2 cellular contexts compared by ENCODE assay signal in genomic region chr3:129245141-129245540, GRCh38.
TF ChIP-seq lines count a peak whose summit lies in the region.

No MANE protein-coding gene starts in this region.

TF ChIP-seq in A549, 52 proteins besides CTCF, POLR2A, EP300 and RAD21 (continued from another document):
- no peak for TF ChIP-seq MAX (IDR thresholded peaks at IDR 0.05)
- no peak for TF ChIP-seq RARB (CRISPR knock-in tag; IDR thresholded peaks at IDR 0.05)
- TF ChIP-seq FOSL2 (IDR thresholded peaks at IDR 0.05): no peak
- no peak for TF ChIP-seq FOSL2 (CRISPR knock-in tag; IDR thresholded peaks at IDR 0.05)
- TF ChIP-seq NPAS2 (CRISPR knock-in tag; IDR thresholded peaks at IDR 0.05; ENCODE audit: borderline replicate concordance): no peak
- no peak for TF ChIP-seq HMGXB4 (CRISPR knock-in tag; IDR thresholded peaks at IDR 0.05; ENCODE audit: borderline replicate concordance)
- no peak for TF ChIP-seq TP53 (CRISPR knock-in tag; IDR thresholded peaks at IDR 0.05)

TF ChIP-seq in HCT116, 20 proteins besides CTCF, POLR2A, EP300 and RAD21:
- TF ChIP-seq REST (IDR thresholded peaks at IDR 0.05; ENCODE audit: low read depth) (no peak), JUND (IDR thresholded peaks at IDR 0.05) (no peak), TCF7L2 (IDR thresholded peaks at IDR 0.05; ENCODE audit: borderline replicate concordance, extremely low read depth, insufficient read depth, insufficient read length) (no peak), POLR2AphosphoS5 (IDR thresholded peaks at IDR 0.05; ENCODE audit: low read depth, low read length) (no peak), ATF3 (IDR thresholded peaks at IDR 0.05) (no peak), YY1 (IDR thresholded peaks at IDR 0.05; ENCODE audit: extremely low read depth, insufficient replicate concordance, low read depth, low read length) (no peak), SP1 (IDR thresholded peaks at IDR 0.05; ENCODE audit: low read depth) (no peak), ELF1 (IDR thresholded peaks at IDR 0.05; ENCODE audit: borderline replicate concordance, low read depth) (no peak), FOSL1 (IDR thresholded peaks at IDR 0.05; ENCODE audit: low read depth) (no peak), CBX3 (IDR thresholded peaks at IDR 0.05; ENCODE audit: low read depth) (no peak)
